Comparison of ENCODE assay signal across 8 cellular contexts in the genomic region with DNA sequence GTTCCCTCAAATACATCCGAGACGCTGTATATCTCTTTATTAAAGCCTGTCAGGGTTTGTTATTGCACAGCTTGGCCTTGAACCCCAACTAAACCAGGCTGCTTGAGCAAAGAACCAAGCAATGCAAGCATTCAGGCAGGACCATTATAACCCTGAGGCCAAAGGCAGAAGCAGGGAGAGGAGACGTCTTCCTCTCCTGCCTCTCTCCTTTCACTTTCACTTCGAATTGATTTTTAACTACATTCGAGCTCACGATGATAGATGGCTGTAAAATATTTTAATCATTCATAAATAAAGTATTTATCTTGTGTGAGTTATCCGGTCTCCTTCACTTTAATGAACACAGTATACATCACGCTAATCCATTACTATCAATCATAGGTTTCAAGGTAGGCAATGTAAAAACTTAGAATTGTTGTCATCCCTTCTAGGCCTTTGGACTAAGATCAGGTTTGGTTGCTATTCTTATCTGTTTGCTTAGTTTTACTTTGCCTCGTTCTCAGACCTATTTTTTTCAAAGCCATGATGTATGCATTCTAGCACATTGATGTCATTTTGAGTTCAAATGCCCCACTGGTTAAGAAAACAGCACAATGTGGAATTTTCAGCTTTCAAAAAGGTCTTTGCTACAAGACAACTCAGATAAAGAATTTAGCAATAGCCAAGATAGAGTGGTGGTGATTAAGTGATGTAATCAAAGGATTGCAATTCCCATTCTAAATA.
DNase-seq lines count a peak whose midpoint lies in the region; ATAC-seq, FAIRE-seq and TF ChIP-seq lines count a peak whose summit lies in the region.

No MANE protein-coding gene starts in this region.

- no peak for DNase-seq in A673 (ENCODE audit: low spot score)
- peak; percentile 31 for DNase-seq in GM19239 (ENCODE audit: insufficient read length, low spot score)
- DNase-seq in Panc1 (ENCODE audit: low read depth, low spot score): no peak
- DNase-seq in fibroblast of peridontal ligament (ENCODE audit: extremely low read depth): peak; percentile 63
- DNase-seq in NK-92 treated with Interleukin-12 subunit alpha and Interleukin-12 subunit beta, amount 100 ng/mL, for 24 hours (lab: John Stamatoyannopoulos, UW): no peak
- no peak for DNase-seq in SJCRH30

- ATAC-seq in Panc1: no peak
- no peak for ATAC-seq in GM19351 (IDR thresholded peaks at IDR 0.05; ENCODE audit: unreplicated experiment)

- H3K27me3 ChIP-seq in A673 (replicated peaks; ENCODE audit: insufficient read depth, low read depth, low read length, poor library complexity) (peaks cover 12% of the 10 kb centered on the region), Panc1 (ENCODE audit: control insufficient read depth, insufficient read depth, low read length) (no peaks in the 10 kb centered on the region; the same call in 1 of the 2 replicates), SJCRH30 (no peaks in the 10 kb centered on the region)

- intact Hi-C loops in A673 (cut with micrococcal nuclease; ENCODE audit: unreplicated experiment): no loop called here
- intact Hi-C loops in Panc1 (cut with micrococcal nuclease; ENCODE audit: unreplicated experiment): no loop called here

- CTCF ChIA-PET in A673 (lab: Charles Lee): no interaction called here
- CTCF ChIA-PET in Panc1 (lab: Charles Lee): no interaction called here

- POLR2A ChIA-PET in A673 (lab: Charles Lee; ENCODE audit: low non-redundant PET): no interaction called here
- POLR2A ChIA-PET in Panc1 (lab: Charles Lee): interaction anchor here (0.6 kb wide), 1 partner anchor 38 kb away, joined by 3 read pairs; no protein-coding TSS in a partner anchor

- H3K27ac ChIP-seq in A673 (ENCODE audit: low read depth, low read length, poor library complexity, severe bottlenecking): no peak overlapping the region
- H3K27ac ChIP-seq in Panc1 (ENCODE audit: low read length): no peak overlapping the region
- peak overlapping the region in 19 of 21 experiments; percentile 33 to 91 (median 66) for H3K27ac ChIP-seq in skin epidermis
- no peak overlapping the region for H3K27ac ChIP-seq in SJCRH30

- FAIRE-seq in GM19239 (lab: Jason Lieb, UNC): peak; percentile 81

- no peaks in the 10 kb centered on the region for H3K4me1 ChIP-seq in A673 (ENCODE audit: insufficient read depth, low read length, poor library complexity, severe bottlenecking)
- H3K4me1 ChIP-seq in Panc1 (ENCODE audit: control insufficient read depth, insufficient read depth, low read length): no peaks in the 10 kb centered on the region
- no peaks in the 10 kb centered on the region; the same call in 1 of the 2 replicates for H3K4me1 ChIP-seq in SJCRH30

- H3K36me3 ChIP-seq in A673 (ENCODE audit: insufficient read depth, low read length, poor library complexity, severe bottlenecking) (no peaks in the 10 kb centered on the region), Panc1 (ENCODE audit: control insufficient read depth, insufficient read depth, low read length) (no peaks in the 10 kb centered on the region), SJCRH30 (no peaks in the 10 kb centered on the region)

- H3K4me3 ChIP-seq in A673 (ENCODE audit: low read depth, low read length, poor library complexity, severe bottlenecking): peak overlapping the region; percentile 22
- peak overlapping the region; percentile 34 to 60 for H3K4me3 ChIP-seq in Panc1 (ENCODE audit: low read depth in 2 of 2, low read length in 2 of 2)
- peak overlapping the region in 5 of 7 experiments; percentile 22 to 37 (median 30) for H3K4me3 ChIP-seq in skin epidermis
- H3K4me3 ChIP-seq in SJCRH30: no peak overlapping the region

- H3K9me3 ChIP-seq in A673 (ENCODE audit: low read depth, low read length, poor library complexity, severe bottlenecking): no peaks in the 10 kb centered on the region
- H3K9me3 ChIP-seq in Panc1 (ENCODE audit: control insufficient read depth, insufficient read depth, low read depth, low read length): no peaks in the 10 kb centered on the region
- no peaks in the 10 kb centered on the region; the same call in 1 of the 2 replicates for H3K9me3 ChIP-seq in SJCRH30 (replicated peaks)

- BruUV-seq in A673 (replicated peaks; lab: Mats Ljungman, UMichigan) (no TSS peak), Panc1 (replicated peaks; lab: Mats Ljungman, UMichigan) (no TSS peak)

- TF ChIP-seq CTCF in A673 (conservative IDR thresholded peaks at IDR 0.05; ENCODE audit: low read depth, low read length): no peak
- no peak for TF ChIP-seq CTCF in Panc1 (IDR thresholded peaks at IDR 0.05)

- in situ Hi-C loops in Panc1 (cut with HindIII; ENCODE audit: low pct_unique_long_range_greater_than_20kb, low sequenced_read_pairs): no loop called here

Comparison
In these comparisons a context has a peak if more than half of its experiments do, and no peak if none do; other contexts are left out.
1. DNase-seq: peak in GM19239 (single experiment) and fibroblast of peridontal ligament (single experiment); none in A673 (single experiment), Panc1 (single experiment), NK-92 treated with Interleukin-12 subunit alpha and Interleukin-12 subunit beta, amount 100 ng/mL, for 24 hours (single experiment) and SJCRH30 (0 of 2).
2. H3K27ac ChIP-seq: peak in skin epidermis (19 of 21); none in A673 (single experiment), Panc1 (single experiment) and SJCRH30 (single experiment).